In genomic region chr5:154134499-154134898, GRCh38 we compare ENCODE assay signal across 21 cellular contexts. TPM values are rescaled to one million over a fixed set of nuclear protein-coding genes. Genes with fewer than 3 reads are reported as not detected.
DNase-seq lines count a peak whose midpoint lies in the region; ATAC-seq, FAIRE-seq and TF ChIP-seq lines count a peak whose summit lies in the region.
"Had no signal": no experiment of that assay in that cellular context is flagged by ENCODE, and none has a peak within 500 bp of the region (broad histone marks: within the 10 kb centered on the region; RNA-seq: fewer than 3 reads in every experiment).

No MANE protein-coding gene starts in this region.

- no peaks in the 10 kb centered on the region for H3K23me2 ChIP-seq in H1 (ENCODE audit: low read depth, low read length)

- H3K18ac ChIP-seq in H1 (ENCODE audit: extremely low read depth, low read length) = no peak overlapping the region
- no peak overlapping the region for H3K18ac ChIP-seq in mesendoderm (ENCODE audit: low read length)

- H3K4me1 ChIP-seq in HEK293 (ENCODE audit: control insufficient read depth, insufficient read depth, low read length) = no peaks in the 10 kb centered on the region
- H3K4me1 ChIP-seq in H1 (replicated peaks in 1 of 4; ENCODE audit: control insufficient read depth in 3 of 4, insufficient read depth in 4 of 4, low read length in 3 of 4) = peaks cover 0 to 3% (median 0%) of the 10 kb centered on the region in 4 experiments; a peak in 1 of 7 replicates
- peaks cover 12% of the 10 kb centered on the region for H3K4me1 ChIP-seq in mesendoderm (ENCODE audit: control insufficient read depth, low read depth, low read length)
- H3K4me1 ChIP-seq: BLaER1 treated with 17β-estradiol and CSF1 and Interleukin-3, amounts not matched to agents 10 nM and 100 nM; Caco-2 had no signal

- H3K79me2 ChIP-seq in H1 (ENCODE audit: control insufficient read depth in 1 of 2, insufficient read depth in 2 of 2, low read length in 2 of 2) (no peaks in the 10 kb centered on the region), mesendoderm (ENCODE audit: control insufficient read depth, insufficient read depth, low read length) (no peaks in the 10 kb centered on the region)

- no peak overlapping the region for H3K14ac ChIP-seq in H1 (ENCODE audit: insufficient read length)

- H4K8ac ChIP-seq in H1 (ENCODE audit: extremely low read depth, insufficient read depth, low read length) = no peak overlapping the region
- no peak overlapping the region for H4K8ac ChIP-seq in mesendoderm (ENCODE audit: low read depth, low read length)

- no peak for FAIRE-seq in H1 (lab: Jason Lieb, UNC)
- FAIRE-seq: A204.1, D721Med, G401.6, GM12891, GM19239 had no signal

- DNase-seq in H1 (ENCODE audit: low read depth in 1 of 2, low spot score in 2 of 2) (no peak), mesendoderm (no peak), cerebellar cortex (ENCODE audit: low spot score) (no peak), KG1 (lab: John Stamatoyannopoulos, UW) (no peak)
- DNase-seq: 8988T; AML-193; Caco-2; Calu3; CD4-positive, alpha-beta T cell; CD8-positive, alpha-beta T cell; DMS79 treated with DMSO at 0.1 percent for 48 hours; GF-D8 had no signal

- CTCF ChIA-PET in HEK293 (lab: Yijun Ruan, JAX) (interaction anchor here (0.9 kb wide), 1 partner anchor 17 kb away, joined by 3 read pairs; no protein-coding TSS in a partner anchor), H1 (lab: Charles Lee; ENCODE audit: partially characterized antibody) (interaction anchor here (0.9 to 6.5 kb wide), 4 partner anchors 10 to 62 kb away, joined by 3 to 41 read pairs (median 4); no protein-coding TSS in a partner anchor)

- H3K9me3 ChIP-seq in HEK293 (ENCODE audit: control insufficient read depth, insufficient read depth, low read depth, low read length) = no peaks in the 10 kb centered on the region
- H3K9me3 ChIP-seq in H1 (ENCODE audit: insufficient read depth in 2 of 2, low read depth in 1 of 2, low read length in 1 of 2) = no peaks in the 10 kb centered on the region
- H3K9me3 ChIP-seq: BLaER1 treated with 17β-estradiol and CSF1 and Interleukin-3, amounts not matched to agents 10 nM and 100 nM; Caco-2 had no signal

- no peak overlapping the region for H2BK15ac ChIP-seq in H1 (ENCODE audit: low read length)
- no peak overlapping the region for H2BK15ac ChIP-seq in mesendoderm (replicated peaks; ENCODE audit: low read depth)

- TF ChIP-seq RAD21 in H1 (IDR thresholded peaks at IDR 0.05 in 1 of 2, conservative IDR thresholded peaks at IDR 0.05 in 1 of 2; ENCODE audit: low read depth in 2 of 2, low read length in 2 of 2) = no peak

- TF ChIP-seq EP300 in H1 (IDR thresholded peaks at IDR 0.05; ENCODE audit: borderline replicate concordance in 1 of 2, low read depth in 2 of 2, low read length in 2 of 2) = no peak

- TF ChIP-seq POLR2A in H1 (IDR thresholded peaks at IDR 0.05; ENCODE audit: control extremely low read depth in 1 of 2, low read depth in 2 of 2, low read length in 2 of 2) = no peak

- no peak overlapping the region for H4K5ac ChIP-seq in H1 (ENCODE audit: insufficient read length, low read depth, low read length)
- H4K5ac ChIP-seq in mesendoderm (ENCODE audit: low read length) = no peak overlapping the region

- POLR2A ChIA-PET in HEK293 (lab: Yijun Ruan, JAX) (no interaction called here), H1 (lab: Charles Lee; ENCODE audit: partially characterized antibody) (no interaction called here)

- H3K56ac ChIP-seq in H1 (replicated peaks; ENCODE audit: insufficient read length, low read depth, low read length) = no peak overlapping the region
- peak overlapping the region; percentile 50 for H3K56ac ChIP-seq in mesendoderm (ENCODE audit: low read length)

- H3K27me3 ChIP-seq in H1 (replicated peaks in 1 of 4; ENCODE audit: control insufficient read depth in 3 of 4, extremely low read depth in 1 of 4, insufficient read depth in 3 of 4, low read length in 3 of 4) (no peaks in the 10 kb centered on the region), mesendoderm (ENCODE audit: insufficient read depth, low read length, poor library complexity) (no peaks in the 10 kb centered on the region)
- H3K27me3 ChIP-seq: BLaER1 treated with 17β-estradiol and CSF1 and Interleukin-3, amounts not matched to agents 10 nM and 100 nM had no signal

- no peaks in the 10 kb centered on the region for H4K20me1 ChIP-seq in H1 (replicated peaks in 1 of 2; ENCODE audit: control insufficient read depth in 1 of 2, insufficient read depth in 2 of 2, low read length in 2 of 2)
- H4K20me1 ChIP-seq: BLaER1 treated with 17β-estradiol and CSF1 and Interleukin-3, amounts not matched to agents 10 nM and 100 nM had no signal

- H3K4me2 ChIP-seq in H1 (ENCODE audit: insufficient read depth in 1 of 2, low read depth in 2 of 2, low read length in 2 of 2) = no peak overlapping the region
- H3K4me2 ChIP-seq in mesendoderm (ENCODE audit: low read length) = no peak overlapping the region
- H3K4me2 ChIP-seq: BLaER1 treated with 17β-estradiol and CSF1 and Interleukin-3, amounts not matched to agents 10 nM and 100 nM had no signal

- H2AK5ac ChIP-seq in H1 (ENCODE audit: low read depth, low read length) (no peak overlapping the region), mesendoderm (ENCODE audit: low read length) (no peak overlapping the region)

- TF ChIP-seq CTCF in HEK293 (tag by site-specific recombination; IDR thresholded peaks at IDR 0.05) = no peak
- no peak for TF ChIP-seq CTCF in H1 (IDR thresholded peaks at IDR 0.05; ENCODE audit: control extremely low read depth in 1 of 3, insufficient read depth in 1 of 3, low read depth in 1 of 3, low read length in 3 of 3)

- H2BK12ac ChIP-seq in H1 (ENCODE audit: low read depth, low read length) = no peak overlapping the region

- H3K79me1 ChIP-seq in H1 (ENCODE audit: low read depth, low read length) (no peaks in the 10 kb centered on the region), mesendoderm (ENCODE audit: low read length) (no peaks in the 10 kb centered on the region)

- no peak for ATAC-seq in HG02981 (IDR thresholded peaks at IDR 0.05; ENCODE audit: unreplicated experiment)
- ATAC-seq: CD8-positive, alpha-beta T cell had no signal

- H2BK120ac ChIP-seq in H1 (replicated peaks; ENCODE audit: low read depth, low read length) = no peak overlapping the region
- no peak overlapping the region for H2BK120ac ChIP-seq in mesendoderm (ENCODE audit: low read depth, low read length)

- no peak overlapping the region for H3K4me3 ChIP-seq in HEK293 (ENCODE audit: low read depth, low read length)
- H3K4me3 ChIP-seq in H1 (ENCODE audit: extremely low read depth in 1 of 4, insufficient read depth in 2 of 4, low read depth in 3 of 4, low read length in 4 of 4) = no peak overlapping the region
- no peak overlapping the region for H3K4me3 ChIP-seq in mesendoderm (ENCODE audit: low read length)
- H3K4me3 ChIP-seq: BLaER1 treated with 17β-estradiol and CSF1 and Interleukin-3, amounts not matched to agents 10 nM and 100 nM had no signal

- no peak overlapping the region for H3K27ac ChIP-seq in HEK293 (ENCODE audit: extremely low read depth, low read depth, low read length)
- no peak overlapping the region for H3K27ac ChIP-seq in H1 (ENCODE audit: low read depth, low read length)
- no peak overlapping the region for H3K27ac ChIP-seq in mesendoderm (ENCODE audit: low read depth, low read length)
- H3K27ac ChIP-seq: BLaER1 treated with 17β-estradiol and CSF1 and Interleukin-3, amounts not matched to agents 10 nM and 100 nM; C4-2B had no signal

- no peak overlapping the region for H2BK20ac ChIP-seq in H1 (ENCODE audit: low read length)

- 92% methylated on average over 2 of the region's 2 CpGs; no CpG with 5 or more reads in 1 of the 2 experiments for WGBS in H1 (ENCODE audit: extremely low coverage in 1 of 2, insufficient coverage in 1 of 2, insufficient read length in 1 of 2, insufficient replicate concordance in 2 of 2, low coverage in 1 of 2, low lambda C conversion rate in 2 of 2, missing lambda C conversion rate in 1 of 2), 2 experiments
- no CpG with 5 or more reads among the region's 2 CpGs for WGBS in mesendoderm (ENCODE audit: extremely low coverage, insufficient coverage, low lambda C conversion rate)

- H2BK5ac ChIP-seq in H1 (ENCODE audit: low read depth, low read length) (no peak overlapping the region), mesendoderm (ENCODE audit: low read length) (no peak overlapping the region)

- H3K23ac ChIP-seq in H1 (ENCODE audit: insufficient read length) = no peak overlapping the region
- no peak overlapping the region for H3K23ac ChIP-seq in mesendoderm (ENCODE audit: low read length)

- no peak overlapping the region for H3K4ac ChIP-seq in H1 (replicated peaks; ENCODE audit: insufficient read length, low read depth, low read length)
- H3K4ac ChIP-seq in mesendoderm (ENCODE audit: low read depth, low read length) = no peak overlapping the region

- H4K91ac ChIP-seq in H1 (replicated peaks; ENCODE audit: insufficient read length, low read length) = no peak overlapping the region

- no peak overlapping the region for H3K9ac ChIP-seq in H1 (replicated peaks in 1 of 4; ENCODE audit: extremely low read depth in 1 of 4, low read depth in 3 of 4, low read length in 3 of 4)
- H3K9ac ChIP-seq in mesendoderm (ENCODE audit: low read length) = no peak overlapping the region
- H3K9ac ChIP-seq: BLaER1 treated with 17β-estradiol and CSF1 and Interleukin-3, amounts not matched to agents 10 nM and 100 nM had no signal

- no peaks in the 10 kb centered on the region for H3K36me3 ChIP-seq in HEK293 (ENCODE audit: control insufficient read depth in 2 of 2, insufficient read depth in 1 of 2, low read length in 2 of 2)
- H3K36me3 ChIP-seq in H1 (ENCODE audit: control insufficient read depth in 2 of 4, insufficient read depth in 4 of 4, low read length in 3 of 4) = no peaks in the 10 kb centered on the region
- H3K36me3 ChIP-seq in mesendoderm (ENCODE audit: control insufficient read depth, insufficient read depth, low read length) = no peaks in the 10 kb centered on the region
- H3K36me3 ChIP-seq: BLaER1 treated with 17β-estradiol and CSF1 and Interleukin-3, amounts not matched to agents 10 nM and 100 nM had no signal

- H2AFZ ChIP-seq in H1 (ENCODE audit: low read length) = no peak overlapping the region

TF ChIP-seq in HEK293, 187 proteins besides CTCF, POLR2A, EP300 and RAD21 (continues in another document):
- TF ChIP-seq ZNF768 (tag by site-specific recombination; IDR thresholded peaks at IDR 0.05) = peak; percentile 81

TF ChIP-seq in H1, 55 proteins besides CTCF, POLR2A, EP300 and RAD21 (continues in another document):
- no peak for TF ChIP-seq EZH2 (IDR thresholded peaks at IDR 0.05; ENCODE audit: low read depth, low read length, severe bottlenecking)
- TF ChIP-seq SIRT6 (IDR thresholded peaks at IDR 0.05; ENCODE audit: low read length) = no peak

RNA-seq across cellular contexts. Expression of gene GALNT10, which starts 56.0 kb away (rescaled TPM):
- total RNA-seq in H1 (2021; fragmentation: NEBNext Ultra II Directional; extraction: Animal tissue kit (Norgen Biotek cat#: 25700)) = 15.2 and 15.5 TPM in 2 replicates
- polyA plus RNA-seq in H1 (2011; rRNA removed) = 4.6 and 5.1 TPM in 2 replicates
- polyA plus RNA-seq in H1 (2011; cell fraction: cytosol; rRNA removed) = 7.7 TPM
- 15.9 TPM for polyA plus RNA-seq in H1 (2011; cell fraction: nucleus; rRNA removed)
- polyA plus RNA-seq in H1 (2012, experiment 1 of 2) = 7.3 to 11.0 TPM (median 8.5 TPM) in 4 replicates
- polyA plus RNA-seq in H1 (2012, experiment 2 of 2) = 5.7 TPM
- 16.8 TPM for polyA plus RNA-seq in H1 (2013, experiment 1 of 2)
- polyA plus RNA-seq in H1 (2013, experiment 2 of 2) = 21.6 TPM
- polyA minus RNA-seq in H1 (2011; rRNA and poly(A)+ RNA removed) = 21.7 and 44.6 TPM in 2 replicates
- polyA minus RNA-seq in H1 (2011; cell fraction: cytosol; rRNA and poly(A)+ RNA removed) = 8.4 TPM
- 25.8 TPM for polyA minus RNA-seq in H1 (2011; cell fraction: nucleus; rRNA and poly(A)+ RNA removed)
- polyA plus RNA-seq in mesendoderm (2013, experiment 1 of 2) = 23.1 TPM
- 22.1 TPM for polyA plus RNA-seq in mesendoderm (2013, experiment 2 of 2)
